1 cellular context compared by ENCODE assay signal in genomic region chr3:4986611-4987373, GRCh38.
TF ChIP-seq lines count a peak whose summit lies in the region.

No MANE protein-coding gene starts in this region.

TF ChIP-seq in GM12878, 131 proteins besides CTCF, POLR2A, EP300 and RAD21 (continued from another document and continues in another):
- TF ChIP-seq ZBTB40 (IDR thresholded peaks at IDR 0.05; ENCODE audit: borderline replicate concordance): no peak; the same call in 1 of the 2 replicates
- no peak for TF ChIP-seq PRDM15 (CRISPR knock-in tag; IDR thresholded peaks at IDR 0.05)
- no peak; the same call in 1 of the 2 replicates for TF ChIP-seq BMI1 (IDR thresholded peaks at IDR 0.05; ENCODE audit: borderline replicate concordance)
- no peak for TF ChIP-seq IRF3 (IDR thresholded peaks at IDR 0.05)
- no peak for TF ChIP-seq HDAC6 (IDR thresholded peaks at IDR 0.05; ENCODE audit: unreplicated experiment)
- peak; percentile 77 for TF ChIP-seq MAX (IDR thresholded peaks at IDR 0.05; ENCODE audit: low read depth, low read length)
- TF ChIP-seq ATF7 (IDR thresholded peaks at IDR 0.05; ENCODE audit: low read depth): peak; percentile 83
- peak; percentile 65; the same call in 1 of the 2 replicates for TF ChIP-seq PAX5 (IDR thresholded peaks at IDR 0.05; ENCODE audit: borderline replicate concordance, low read depth, low read length)
- no peak for TF ChIP-seq ATF3 (IDR thresholded peaks at IDR 0.05; ENCODE audit: borderline replicate concordance, extremely low read depth, low read depth, low read length)
- TF ChIP-seq YBX1 (IDR thresholded peaks at IDR 0.05): no peak
- TF ChIP-seq SIN3A (IDR thresholded peaks at IDR 0.05; ENCODE audit: low read depth, low read length): 0 out of 2 replicates have a peak, but pooled peaks have one; percentile 58
- no peak for TF ChIP-seq ZNF217 (IDR thresholded peaks at IDR 0.05)
- TF ChIP-seq STAT3 (IDR thresholded peaks at IDR 0.05; ENCODE audit: low read depth, low read length): no peak; the same call in 1 of the 2 replicates
- no peak for TF ChIP-seq NR2C2 (IDR thresholded peaks at IDR 0.05; ENCODE audit: borderline replicate concordance, control insufficient read depth, insufficient read length, low read depth)
- no peak for TF ChIP-seq MYB (IDR thresholded peaks at IDR 0.05; ENCODE audit: borderline replicate concordance, low read depth, low read length)
- TF ChIP-seq CHD4 (IDR thresholded peaks at IDR 0.05): no peak
- TF ChIP-seq GABPA (IDR thresholded peaks at IDR 0.05; ENCODE audit: low read depth): no peak
- no peak for TF ChIP-seq USF2 (IDR thresholded peaks at IDR 0.05; ENCODE audit: borderline replicate concordance, low read depth, low read length)
- TF ChIP-seq KDM1A (IDR thresholded peaks at IDR 0.05; ENCODE audit: borderline replicate concordance): no peak
- TF ChIP-seq FOXM1 (IDR thresholded peaks at IDR 0.05; ENCODE audit: low read depth, low read length): no peak
- TF ChIP-seq BCLAF1 (IDR thresholded peaks at IDR 0.05): no peak
- TF ChIP-seq SP1 (IDR thresholded peaks at IDR 0.05; ENCODE audit: low read depth, low read length): peak; percentile 6
- TF ChIP-seq IRF5 (IDR thresholded peaks at IDR 0.05; ENCODE audit: borderline replicate concordance): no peak
- no peak for TF ChIP-seq ESRRA (IDR thresholded peaks at IDR 0.05; ENCODE audit: low read length)
- TF ChIP-seq SMAD1 (IDR thresholded peaks at IDR 0.05; ENCODE audit: low read depth, partially characterized antibody): peak; percentile 66
- TF ChIP-seq BACH1 (IDR thresholded peaks at IDR 0.05; ENCODE audit: borderline replicate concordance): peak; percentile 87; the same call in 1 of the 2 replicates
- no peak for TF ChIP-seq NRF1 (conservative IDR thresholded peaks at IDR 0.05; ENCODE audit: low read depth, low read length)
- no peak for TF ChIP-seq CEBPB (IDR thresholded peaks at IDR 0.05; ENCODE audit: borderline replicate concordance in 1 of 2, low read depth in 2 of 2, low read length in 2 of 2)
- peak; percentile 91 for TF ChIP-seq NR2F1 (conservative IDR thresholded peaks at IDR 0.05)
- TF ChIP-seq E2F8 (IDR thresholded peaks at IDR 0.05; ENCODE audit: low read depth, partially characterized antibody): no peak
- TF ChIP-seq IRF4 (IDR thresholded peaks at IDR 0.05; ENCODE audit: low read depth, low read length): 0 out of 2 replicates have a peak, but pooled peaks have one; percentile 19
- peak; percentile 66 for TF ChIP-seq LARP7 (IDR thresholded peaks at IDR 0.05)
- TF ChIP-seq NKRF (conservative IDR thresholded peaks at IDR 0.05): peak; percentile 59; the same call in 1 of the 2 replicates
- TF ChIP-seq NR2C1 (IDR thresholded peaks at IDR 0.05): no peak
- peak; percentile 90 for TF ChIP-seq GATAD2B (conservative IDR thresholded peaks at IDR 0.05; ENCODE audit: low read depth)
- peak; percentile 89; the same call in 1 of the 2 replicates for TF ChIP-seq FOXK2 (IDR thresholded peaks at IDR 0.05)
- TF ChIP-seq ATF2 (IDR thresholded peaks at IDR 0.05; ENCODE audit: low read length): no peak
- no peak for TF ChIP-seq ZNF207 (IDR thresholded peaks at IDR 0.05; ENCODE audit: borderline replicate concordance)
